ENCODE assay signal across 17 cellular contexts in genomic region chr4:173420821-173421220, GRCh38. TPM values are rescaled to one million over a fixed set of nuclear protein-coding genes. Genes with fewer than 3 reads are reported as not detected.
"Had no signal": no experiment of that assay in that cellular context is flagged by ENCODE, and none has a peak within 500 bp of the region (broad histone marks: within the 10 kb centered on the region; RNA-seq: fewer than 3 reads in every experiment).

No MANE protein-coding gene starts in this region.

- H3K27ac Mint-ChIP-seq: activated naive CD4-positive, alpha-beta T cell treated with anti-CD3 and anti-CD28 coated beads, Interleukin-2, amount 50 U/mL, for 72 hours; memory B cell; natural killer cell treated with Interleukin-12 subunit alpha and Interleukin-12 subunit beta and Interleukin-15 and Interleukin-18, amount 100 ng/mL, for 72 hours; progenitor cell of endocrine pancreas; type B pancreatic cell had no signal

- H3K4me1 Mint-ChIP-seq: memory B cell had no signal

- H3K36me3 ChIP-seq: left ventricle myocardium inferior, suprapubic skin had no signal

- H3K4me3 Mint-ChIP-seq: memory B cell; natural killer cell treated with Interleukin-12 subunit alpha and Interleukin-12 subunit beta and Interleukin-15 and Interleukin-18, amount 100 ng/mL, for 72 hours; type B pancreatic cell had no signal

- FAIRE-seq: bronchial epithelial cell had no signal

- DNase-seq: activated CD4-positive, alpha-beta T cell treated with anti-CD3 and anti-CD28 coated beads, Interleukin-2, amount 50 U/mL, for 48 hours; activated effector memory CD4-positive, alpha-beta T cell treated with anti-CD3 and anti-CD28 coated beads, Interleukin-2, amount 50 U/mL, for 16 hours; dorsolateral prefrontal cortex; glutamatergic neuron; left ventricle myocardium inferior; right cardiac atrium; stimulated activated CD4-positive, alpha-beta T cell treated with anti-CD3 and anti-CD28 coated beads, Interleukin-4, amount 100 ng/mL, for 4 hours; stimulated activated CD8-positive, alpha-beta memory T cell treated with anti-CD3 and anti-CD28 coated beads, Interleukin-4, amount 100 ng/mL, for 48 hours; stimulated activated naive CD8-positive, alpha-beta T cell treated with anti-CD3 and anti-CD28 coated beads, Interleukin-15, Interleukin-2, amounts not matched to agents 100 U/mL and 50 U/mL, for 24 hours had no signal

- H3K27ac ChIP-seq: left ventricle myocardium inferior, suprapubic skin had no signal

- H3K27me3 ChIP-seq: dorsolateral prefrontal cortex, suprapubic skin had no signal

- H3K4me3 ChIP-seq: left ventricle myocardium inferior, suprapubic skin had no signal

- ATAC-seq: activated naive CD4-positive, alpha-beta T cell treated with anti-CD3 and anti-CD28 coated beads, Interleukin-2, amount 50 U/mL, for 72 hours; natural killer cell treated with Interleukin-12 subunit alpha and Interleukin-12 subunit beta and Interleukin-15 and Interleukin-18, amount 100 ng/mL, for 72 hours; right cardiac atrium; stimulated activated naive CD8-positive, alpha-beta T cell treated with anti-CD3 and anti-CD28 coated beads, Interleukin-15, Interleukin-2, amounts not matched to agents 100 U/mL and 50 U/mL, for 24 hours had no signal

- H3K27me3 Mint-ChIP-seq: memory B cell; natural killer cell treated with Interleukin-12 subunit alpha and Interleukin-12 subunit beta and Interleukin-15 and Interleukin-18, amount 100 ng/mL, for 72 hours; progenitor cell of endocrine pancreas; type B pancreatic cell had no signal

- H3K9me3 ChIP-seq: left ventricle myocardium inferior, suprapubic skin had no signal

- H3K36me3 Mint-ChIP-seq: activated naive CD4-positive, alpha-beta T cell treated with anti-CD3 and anti-CD28 coated beads, Interleukin-2, amount 50 U/mL, for 72 hours; natural killer cell treated with Interleukin-12 subunit alpha and Interleukin-12 subunit beta and Interleukin-15 and Interleukin-18, amount 100 ng/mL, for 72 hours had no signal

RNA-seq across cellular contexts. Expression of gene SCRG1, which starts 21.9 kb away (rescaled TPM):
- total RNA-seq: activated naive CD4-positive, alpha-beta T cell treated with anti-CD3 and anti-CD28 coated beads, Interleukin-2, amount 50 U/mL, for 72 hours; bronchial epithelial cell; kidney epithelial cell; natural killer cell treated with Interleukin-12 subunit alpha and Interleukin-12 subunit beta and Interleukin-15 and Interleukin-18, amount 100 ng/mL, for 72 hours; progenitor cell of endocrine pancreas had no signal
